ENCODE assay signal across 8 cellular contexts in genomic region chr5:13478831-13479465, GRCh38.
DNase-seq lines count a peak whose midpoint lies in the region; ATAC-seq and TF ChIP-seq lines count a peak whose summit lies in the region.

No MANE protein-coding gene starts in this region.

- intact Hi-C loops in sigmoid colon (cut with DNase I): no loop called here
- intact Hi-C loops in uterus (cut with DNase I; ENCODE audit: low total_unique reads): no loop called here

- TF ChIP-seq POLR2A in sigmoid colon (IDR thresholded peaks at IDR 0.05) (no peak), uterus (IDR thresholded peaks at IDR 0.05) (no peak)

- H3K27me3 ChIP-seq in sigmoid colon (no peaks in the 10 kb centered on the region), uterus (no peaks in the 10 kb centered on the region)

- H3K9me3 ChIP-seq in sigmoid colon (peaks cover 0 to 2% (median 0%) of the 10 kb centered on the region in 4 donors), uterus (no peaks in the 10 kb centered on the region)

- H3K27ac ChIP-seq in sigmoid colon (no peak overlapping the region), uterus (no peak overlapping the region)

- WGBS in sigmoid colon, 2 donors: 33% methylated on average over 9 of the region's 9 CpGs

- TF ChIP-seq CTCF in cardiac fibroblast (IDR thresholded peaks at IDR 0.05; ENCODE audit: low read depth, low read length) (peak; percentile 45), sigmoid colon (IDR thresholded peaks at IDR 0.05) (peak in 1 of 4 experiments; percentile 24), uterus (IDR thresholded peaks at IDR 0.05) (peak in 1 of 4 experiments; percentile 11)

- no peaks in the 10 kb centered on the region for H3K36me3 ChIP-seq in sigmoid colon
- H3K36me3 ChIP-seq in uterus: no peaks in the 10 kb centered on the region

- ATAC-seq in HG02798 (IDR thresholded peaks at IDR 0.05; ENCODE audit: poor library complexity, unreplicated experiment): peak; percentile 49
- no peak for ATAC-seq in HG02970 (IDR thresholded peaks at IDR 0.05; ENCODE audit: low FRiP score, unreplicated experiment)

- no peak for TF ChIP-seq EP300 in sigmoid colon (IDR thresholded peaks at IDR 0.05)

- DNase-seq in DMS114 treated with DMSO at 0.1 percent for 48 hours (lab: John Stamatoyannopoulos, UW; ENCODE audit: unreplicated experiment) (peak; percentile 35), NCI-H69 (lab: John Stamatoyannopoulos, UW) (peak; percentile 81), cardiac fibroblast (ENCODE audit: low read depth in 2 of 2) (peak in 1 of 2 donors; percentile 53), medulla oblongata (ENCODE audit: extremely low spot score) (peak; percentile 66), sigmoid colon (no peak), uterus (no peak)

- H3K4me1 ChIP-seq in sigmoid colon (no peaks in the 10 kb centered on the region), uterus (no peaks in the 10 kb centered on the region)

- no peak overlapping the region for H3K4me3 ChIP-seq in cardiac fibroblast (replicated peaks in 1 of 2; ENCODE audit: low read depth in 2 of 2, low read length in 2 of 2)
- no peak overlapping the region for H3K4me3 ChIP-seq in sigmoid colon
- no peak overlapping the region for H3K4me3 ChIP-seq in uterus

Comparison
In these comparisons a context has a peak if more than half of its experiments do, and no peak if none do; other contexts are left out.
1. DNase-seq: peak in DMS114 treated with DMSO at 0.1 percent for 48 hours (single experiment), NCI-H69 (single experiment) and medulla oblongata (single experiment); none in sigmoid colon (single experiment) and uterus (0 of 2).